Comparison of ENCODE assay signal across 10 cellular contexts in the genomic region with DNA sequence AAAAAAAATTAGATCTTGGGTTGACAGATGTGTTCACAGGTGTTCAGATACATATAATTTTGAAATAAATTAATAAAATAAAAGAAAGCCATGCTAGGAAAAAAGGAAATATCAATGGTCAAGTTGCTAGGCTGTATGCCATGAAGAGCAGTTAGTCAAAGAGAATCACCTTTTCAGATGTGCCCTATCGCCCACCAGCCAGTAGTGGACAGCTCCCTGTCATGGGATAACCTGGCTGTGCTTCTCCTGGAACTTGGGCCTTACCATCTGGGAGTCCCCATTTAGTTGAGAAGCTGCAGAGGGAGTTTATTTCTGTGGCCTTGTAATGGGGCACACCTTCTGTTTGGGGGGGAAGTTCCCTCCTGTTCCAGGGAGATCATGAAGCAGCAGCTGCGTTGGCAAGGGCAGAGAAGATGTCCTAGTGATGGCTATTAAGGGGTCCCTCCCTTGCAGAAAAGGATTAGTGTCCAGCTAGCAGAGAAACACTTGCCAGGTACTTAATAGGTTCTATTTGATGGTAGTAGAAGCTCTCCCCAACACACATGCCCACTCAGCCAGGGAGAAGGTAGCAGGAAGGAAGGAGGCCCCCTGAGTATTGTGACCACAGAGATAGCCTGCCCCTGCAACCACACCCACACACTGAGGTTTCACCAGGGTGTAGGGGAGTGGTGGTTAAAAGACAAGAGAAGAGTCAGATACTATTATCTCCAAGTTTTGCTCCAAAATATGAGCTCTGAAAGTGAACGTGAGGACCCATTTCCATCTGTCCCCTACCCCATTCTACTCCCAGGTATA.
DNase-seq lines count a peak whose midpoint lies in the region; ATAC-seq and TF ChIP-seq lines count a peak whose summit lies in the region.
"Had no signal": no experiment of that assay in that cellular context is flagged by ENCODE, and none has a peak within 500 bp of the region (broad histone marks: within the 10 kb centered on the region; RNA-seq: fewer than 3 reads in every experiment).

No MANE protein-coding gene starts in this region.

- H3K4me3 ChIP-seq in osteoblast (ENCODE audit: insufficient read depth, low read length), result no peak overlapping the region
- H3K4me3 ChIP-seq: right lobe of liver had no signal

- H4K20me1 ChIP-seq in osteoblast (ENCODE audit: insufficient read depth, low read length), result no peaks in the 10 kb centered on the region

- no peaks in the 10 kb centered on the region for H3K79me2 ChIP-seq in osteoblast (ENCODE audit: insufficient read depth, low read length)

- no peaks in the 10 kb centered on the region for H3K4me1 ChIP-seq in osteoblast (ENCODE audit: insufficient read depth, low read length)
- H3K4me1 ChIP-seq: right lobe of liver had no signal

- H3K27ac Mint-ChIP-seq in activated naive CD4-positive, alpha-beta T cell treated with anti-CD3 and anti-CD28 coated beads, Interleukin-2, amount 10 ng/mL, durations not matched to agents 7 days and 5 days, result peak overlapping the region; percentile 58
- peak overlapping the region; percentile 59 for H3K27ac Mint-ChIP-seq in T-helper 1 cell treated with Interleukin-12 subunit alpha and Interleukin-12 subunit beta and Interleukin-4 antibody, amounts not matched to agents 30 μg/mL and 1 μg/mL, for 36 hours
- H3K27ac Mint-ChIP-seq in stimulated activated naive CD8-positive, alpha-beta T cell treated with anti-CD3 and anti-CD28 coated beads, Interleukin-15, amount 100 ng/mL, for 72 hours, result peak overlapping the region; percentile 70 to 85

- no peaks in the 10 kb centered on the region for H3K9me3 Mint-ChIP-seq in activated naive CD4-positive, alpha-beta T cell treated with anti-CD3 and anti-CD28 coated beads, Interleukin-2, amount 10 ng/mL, durations not matched to agents 7 days and 5 days
- no peaks in the 10 kb centered on the region for H3K9me3 Mint-ChIP-seq in T-helper 1 cell treated with Interleukin-12 subunit alpha and Interleukin-12 subunit beta and Interleukin-4 antibody, amounts not matched to agents 30 μg/mL and 1 μg/mL, for 36 hours
- no peaks in the 10 kb centered on the region for H3K9me3 Mint-ChIP-seq in stimulated activated naive CD8-positive, alpha-beta T cell treated with anti-CD3 and anti-CD28 coated beads, Interleukin-15, amount 100 ng/mL, for 72 hours

- no peak overlapping the region for H3K4me2 ChIP-seq in osteoblast (ENCODE audit: insufficient read depth, low read length)

- H3K27me3 ChIP-seq in osteoblast (ENCODE audit: insufficient read depth, low read length), result no peaks in the 10 kb centered on the region
- H3K27me3 ChIP-seq: BE2C, right lobe of liver had no signal

- H3K4me1 Mint-ChIP-seq in activated naive CD4-positive, alpha-beta T cell treated with anti-CD3 and anti-CD28 coated beads, Interleukin-2, amount 10 ng/mL, durations not matched to agents 7 days and 5 days, result peaks cover 48% of the 10 kb centered on the region
- peaks cover 24% of the 10 kb centered on the region for H3K4me1 Mint-ChIP-seq in T-helper 1 cell treated with Interleukin-12 subunit alpha and Interleukin-12 subunit beta and Interleukin-4 antibody, amounts not matched to agents 30 μg/mL and 1 μg/mL, for 36 hours (ENCODE audit: low read depth)
- peaks cover 88% of the 10 kb centered on the region for H3K4me1 Mint-ChIP-seq in stimulated activated naive CD8-positive, alpha-beta T cell treated with anti-CD3 and anti-CD28 coated beads, Interleukin-15, amount 100 ng/mL, for 72 hours

- no peaks in the 10 kb centered on the region for H3K9me3 ChIP-seq in osteoblast (ENCODE audit: low read depth, low read length)
- H3K9me3 ChIP-seq: BE2C, right lobe of liver had no signal

- no peak overlapping the region for H2AFZ ChIP-seq in osteoblast (ENCODE audit: low read length)

- H3K36me3 Mint-ChIP-seq in activated naive CD4-positive, alpha-beta T cell treated with anti-CD3 and anti-CD28 coated beads, Interleukin-2, amount 10 ng/mL, durations not matched to agents 7 days and 5 days, result peaks cover 2% of the 10 kb centered on the region
- no peaks in the 10 kb centered on the region for H3K36me3 Mint-ChIP-seq in T-helper 1 cell treated with Interleukin-12 subunit alpha and Interleukin-12 subunit beta and Interleukin-4 antibody, amounts not matched to agents 30 μg/mL and 1 μg/mL, for 36 hours (ENCODE audit: low read depth)

- CTCF ChIA-PET in activated naive CD4-positive, alpha-beta T cell treated with anti-CD3 and anti-CD28 coated beads, Interleukin-2, amount 10 ng/mL, durations not matched to agents 7 days and 5 days (lab: Charles Lee), result interaction anchor here (0.6 to 1.5 kb wide), 5 partner anchors 11 to 318 kb away, joined by 3 to 4 read pairs (median 3); no protein-coding TSS in a partner anchor

- TF ChIP-seq CTCF in osteoblast (IDR thresholded peaks at IDR 0.05; ENCODE audit: extremely low read depth, low read depth, low read length), result no peak

- no peaks in the 10 kb centered on the region for H3K36me3 ChIP-seq in osteoblast (ENCODE audit: insufficient read depth, low read length)
- H3K36me3 ChIP-seq: BE2C, right lobe of liver had no signal

- no peaks in the 10 kb centered on the region for H3K27me3 Mint-ChIP-seq in activated naive CD4-positive, alpha-beta T cell treated with anti-CD3 and anti-CD28 coated beads, Interleukin-2, amount 10 ng/mL, durations not matched to agents 7 days and 5 days
- no peaks in the 10 kb centered on the region for H3K27me3 Mint-ChIP-seq in T-helper 1 cell treated with Interleukin-12 subunit alpha and Interleukin-12 subunit beta and Interleukin-4 antibody, amounts not matched to agents 30 μg/mL and 1 μg/mL, for 36 hours (ENCODE audit: low read depth)
- no peaks in the 10 kb centered on the region for H3K27me3 Mint-ChIP-seq in stimulated activated naive CD8-positive, alpha-beta T cell treated with anti-CD3 and anti-CD28 coated beads, Interleukin-15, amount 100 ng/mL, for 72 hours

- no peak overlapping the region for H3K27ac ChIP-seq in osteoblast (ENCODE audit: low read depth, low read length)
- H3K27ac ChIP-seq: right lobe of liver had no signal

- ATAC-seq in HG02981 (IDR thresholded peaks at IDR 0.05; ENCODE audit: unreplicated experiment), result peak; percentile 62
- peak; percentile 93 for ATAC-seq in stimulated activated naive CD8-positive, alpha-beta T cell treated with anti-CD3 and anti-CD28 coated beads, Interleukin-15, amount 100 ng/mL, for 72 hours
- ATAC-seq: right lobe of liver had no signal

- H3K4me3 Mint-ChIP-seq in activated naive CD4-positive, alpha-beta T cell treated with anti-CD3 and anti-CD28 coated beads, Interleukin-2, amount 10 ng/mL, durations not matched to agents 7 days and 5 days, result peak overlapping the region; percentile 22
- H3K4me3 Mint-ChIP-seq in T-helper 1 cell treated with Interleukin-12 subunit alpha and Interleukin-12 subunit beta and Interleukin-4 antibody, amounts not matched to agents 30 μg/mL and 1 μg/mL, for 36 hours, result peak overlapping the region; percentile 59
- H3K4me3 Mint-ChIP-seq in stimulated activated naive CD8-positive, alpha-beta T cell treated with anti-CD3 and anti-CD28 coated beads, Interleukin-15, amount 100 ng/mL, for 72 hours, result peak overlapping the region; percentile 58 to 76

- DNase-seq in activated naive CD4-positive, alpha-beta T cell treated with anti-CD3 and anti-CD28 coated beads, Interleukin-2, amount 10 ng/mL, durations not matched to agents 7 days and 5 days, result peak; percentile 53
- DNase-seq in activated naive CD4-positive, alpha-beta T cell treated with anti-CD3 and anti-CD28 coated beads, Interleukin-2, amount 50 U/mL, for 16 hours, result no peak
- peak; percentile 66 to 71 for DNase-seq in stimulated activated naive CD8-positive, alpha-beta T cell treated with anti-CD3 and anti-CD28 coated beads, Interleukin-15, amount 100 ng/mL, for 72 hours
- DNase-seq in osteoblast (ENCODE audit: insufficient read length, low spot score, missing footprints), result no peak
- no peak for DNase-seq in HuH-7 (ENCODE audit: low spot score)
- DNase-seq in SHP77 (lab: John Stamatoyannopoulos, UW), result no peak
- DNase-seq: BE2C, right lobe of liver had no signal

Comparison
In these comparisons a context has a peak if more than half of its experiments do, and no peak if none do; other contexts are left out.
1. DNase-seq: peak in activated naive CD4-positive, alpha-beta T cell treated with anti-CD3 and anti-CD28 coated beads, Interleukin-2, amount 10 ng/mL, durations not matched to agents 7 days and 5 days (single experiment) and stimulated activated naive CD8-positive, alpha-beta T cell treated with anti-CD3 and anti-CD28 coated beads, Interleukin-15, amount 100 ng/mL, for 72 hours (2 of 2); none in activated naive CD4-positive, alpha-beta T cell treated with anti-CD3 and anti-CD28 coated beads, Interleukin-2, amount 50 U/mL, for 16 hours (single experiment), osteoblast (single experiment), HuH-7 (single experiment) and SHP77 (0 of 2).
2. Peak in every context shown above with its lines, with median percentiles within 50 percentile points of each other: H3K27ac Mint-ChIP-seq and H3K4me3 Mint-ChIP-seq.